Comparison of ENCODE assay signal across 1 cellular context in the genomic region with DNA sequence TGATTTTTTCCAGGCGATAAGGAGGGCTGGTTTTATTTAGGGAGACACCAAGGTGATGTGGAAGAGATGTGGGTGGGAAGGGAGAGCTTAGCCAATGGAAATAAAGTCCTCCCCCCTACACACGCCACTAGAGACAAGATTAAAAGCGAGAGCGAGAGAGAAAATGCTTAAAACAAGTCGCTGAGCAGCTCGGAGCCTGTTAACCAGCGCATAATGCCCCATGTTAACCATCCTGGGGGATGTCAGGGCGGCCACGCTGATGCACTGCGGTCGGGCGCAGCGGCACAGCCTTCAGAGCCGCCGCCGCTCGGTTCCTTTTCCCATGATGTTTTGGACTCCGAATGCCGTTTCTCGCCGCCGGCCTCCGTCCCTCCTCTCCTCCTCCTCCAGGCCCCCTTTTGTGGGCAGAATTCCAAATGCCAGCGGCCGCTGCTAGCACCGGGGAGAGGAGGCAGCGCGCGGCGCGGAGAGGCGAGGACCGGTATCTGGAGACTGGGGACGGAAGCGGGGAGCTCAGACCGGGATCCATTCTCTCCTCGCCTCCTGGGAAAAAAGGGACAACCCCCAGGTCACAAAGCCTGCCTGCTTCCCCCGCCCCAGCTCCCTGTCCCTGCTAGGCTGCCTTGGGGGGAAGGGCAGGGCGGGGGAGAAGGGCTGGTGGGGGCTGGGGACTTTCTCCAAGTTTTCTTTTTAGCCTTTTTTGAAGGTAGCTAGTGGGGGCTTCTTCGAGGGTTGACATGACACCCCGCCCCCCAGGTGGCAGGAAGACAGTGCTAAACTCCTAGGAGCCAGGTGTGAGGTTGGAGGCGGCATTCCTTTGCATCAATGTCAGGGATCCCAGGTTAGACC.
TF ChIP-seq lines count a peak whose summit lies in the region.

No MANE protein-coding gene starts in this region.

TF ChIP-seq in SK-N-SH, 30 proteins besides CTCF, POLR2A, EP300 and RAD21 (continued from another document):
- TF ChIP-seq REST (IDR thresholded peaks at IDR 0.05; ENCODE audit: low read depth, low read length) (no peak), USF1 (IDR thresholded peaks at IDR 0.05; ENCODE audit: borderline replicate concordance, low read depth) (no peak), FOXJ3 (CRISPR knock-in tag; IDR thresholded peaks at IDR 0.05) (no peak), TAF1 (IDR thresholded peaks at IDR 0.05; ENCODE audit: borderline replicate concordance, low read depth, low read length) (no peak)
